In the genomic region with DNA sequence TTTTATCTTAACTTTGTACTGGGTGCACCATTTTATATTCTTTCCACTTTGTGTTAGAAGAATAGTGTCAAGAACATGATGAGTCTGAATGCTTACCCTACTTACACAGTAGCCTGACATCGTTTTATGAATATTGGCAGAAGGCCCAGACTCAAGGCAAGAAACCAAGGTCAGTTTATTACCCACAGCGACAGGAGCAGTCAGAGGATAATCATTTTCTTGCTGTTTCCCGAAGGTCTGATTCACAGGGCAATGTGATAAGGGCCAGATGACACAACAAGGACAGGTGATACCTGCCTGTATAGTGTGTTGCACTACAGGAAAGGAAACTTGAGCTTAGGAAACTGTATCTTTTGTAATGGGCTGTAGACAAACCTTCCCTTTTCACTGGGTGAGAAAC, we compare ENCODE assay signal across 16 cellular contexts.
DNase-seq lines count a peak whose midpoint lies in the region; ATAC-seq and TF ChIP-seq lines count a peak whose summit lies in the region.
"Had no signal": no experiment of that assay in that cellular context is flagged by ENCODE, and none has a peak within 500 bp of the region (broad histone marks: within the 10 kb centered on the region; RNA-seq: fewer than 3 reads in every experiment).

No MANE protein-coding gene starts in this region.

- ATAC-seq in HG03457 (IDR thresholded peaks at IDR 0.05; ENCODE audit: unreplicated experiment) (no peak), left lung (no peak)

- H3K27me3 ChIP-seq in ovary (no peaks in the 10 kb centered on the region), left lung (no peaks in the 10 kb centered on the region)

- TF ChIP-seq CTCF in ovary (IDR thresholded peaks at IDR 0.05) = no peak
- TF ChIP-seq CTCF in left lung (IDR thresholded peaks at IDR 0.05) = no peak

- TF ChIP-seq POLR2A in ovary (IDR thresholded peaks at IDR 0.05) = no peak

- WGBS in ovary, 3 donors = 5 to 16% (median 6%) methylated on average over 3 of the region's 3 CpGs

- H3K4me3 ChIP-seq in ovary (no peak overlapping the region), left lung (no peak overlapping the region)
- H3K4me3 ChIP-seq: SK-N-MC had no signal

- no peak for TF ChIP-seq EP300 in ovary (IDR thresholded peaks at IDR 0.05)

- intact Hi-C loops in ovary (cut with DNase I) (no loop called here), left lung (cut with DNase I) (no loop called here)

- H3K36me3 ChIP-seq in ovary = no peaks in the 10 kb centered on the region
- no peaks in the 10 kb centered on the region for H3K36me3 ChIP-seq in left lung

- no peaks in the 10 kb centered on the region for H3K9me3 ChIP-seq in ovary
- peaks cover 0 to 4% of the 10 kb centered on the region in 2 donors for H3K9me3 ChIP-seq in left lung

- H3K4me1 ChIP-seq in ovary (ENCODE audit: insufficient read depth) (no peaks in the 10 kb centered on the region), left lung (no peaks in the 10 kb centered on the region)

- H3K27ac ChIP-seq in ovary = peak overlapping the region in 1 of 2 donors; percentile 25
- no peak overlapping the region for H3K27ac ChIP-seq in left lung
- H3K27ac ChIP-seq: KMS-11, SK-N-MC had no signal

- DNase-seq in DMS53 treated with DMSO at 0.1 percent for 48 hours (lab: John Stamatoyannopoulos, UW; ENCODE audit: unreplicated experiment) (peak; percentile 59), NCI-H1436 (lab: John Stamatoyannopoulos, UW) (peak; percentile 50), cerebellar cortex (ENCODE audit: low spot score) (peak; percentile 20), ovary (peak in 3 of 5 donors; percentile 10 to 16 (median 15)), SK-N-DZ (ENCODE audit: low spot score) (no peak), SIG-M5 treated with dmso at 0.1 percent for 504 hours (lab: John Stamatoyannopoulos, UW; ENCODE audit: unreplicated experiment) (no peak), left lung (no peak)
- DNase-seq: activated gamma-delta T cell; AML-193; DMS79; effector CD4-positive, alpha-beta T cell; H7; occipital lobe had no signal

Comparison
In these comparisons a context has a peak if more than half of its experiments do, and no peak if none do; other contexts are left out.
1. DNase-seq: peak in DMS53 treated with DMSO at 0.1 percent for 48 hours (single experiment), NCI-H1436 (single experiment), cerebellar cortex (single experiment) and ovary (3 of 5); none in SK-N-DZ (single experiment), SIG-M5 treated with dmso at 0.1 percent for 504 hours (single experiment) and left lung (0 of 2).